15 cellular contexts compared by ENCODE assay signal in the genomic region with DNA sequence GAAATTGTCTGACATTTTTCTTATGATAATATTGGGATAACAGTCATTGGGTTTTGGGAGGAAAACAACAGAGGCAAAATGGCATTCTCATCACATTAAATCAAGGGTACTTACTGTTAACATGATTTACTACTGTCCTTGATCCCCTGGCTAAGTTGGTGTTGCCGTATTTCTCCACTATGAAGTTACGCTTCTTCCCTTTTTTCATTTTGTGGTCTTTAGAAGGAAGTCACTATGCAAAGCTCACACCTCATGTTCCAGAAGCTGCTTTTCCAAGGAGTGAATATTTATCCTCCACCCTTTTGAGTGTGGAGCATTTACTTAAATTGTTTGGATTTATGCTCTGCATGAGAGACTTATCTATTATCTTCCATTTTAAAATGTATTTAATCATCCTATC.
"Had no signal": no experiment of that assay in that cellular context is flagged by ENCODE, and none has a peak within 500 bp of the region (broad histone marks: within the 10 kb centered on the region; RNA-seq: fewer than 3 reads in every experiment).

No MANE protein-coding gene starts in this region.

- H3K4me1 ChIP-seq: gastroesophageal sphincter had no signal

- H3K4me3 ChIP-seq: gastroesophageal sphincter, hepatocyte, ovary had no signal

- H3K27ac ChIP-seq: brain microvascular endothelial cell, epithelial cell of prostate, gastroesophageal sphincter, hepatocyte, ovary, VCaP had no signal

- H3K27me3 ChIP-seq: brain microvascular endothelial cell, gastroesophageal sphincter, hepatocyte, ovary had no signal

- ATAC-seq: effector memory CD8-positive, alpha-beta T cell; gastroesophageal sphincter; left ventricle myocardium superior had no signal

- DNase-seq: activated CD4-positive, alpha-beta memory T cell treated with anti-CD3 and anti-CD28 coated beads for 36 hours; activated gamma-delta T cell treated with Interleukin-2 at 50 U/mL for 16 hours; activated naive CD8-positive, alpha-beta T cell treated with anti-CD3 and anti-CD28 coated beads for 36 hours; activated T-cell treated with anti-CD3 and anti-CD28 coated beads, Interleukin-2, amount 50 U/mL, for 48 hours; brain microvascular endothelial cell; effector memory CD8-positive, alpha-beta T cell; kidney; left ventricle myocardium superior; mesenchymal stem cell; ovary; stimulated activated CD4-positive, alpha-beta T cell treated with anti-CD3 and anti-CD28 coated beads, Interleukin-4, amount 100 ng/mL, for 24 hours had no signal

- H3K36me3 ChIP-seq: brain microvascular endothelial cell, gastroesophageal sphincter, ovary had no signal

- H3K9me3 ChIP-seq: gastroesophageal sphincter, ovary had no signal
